In the genomic region with DNA sequence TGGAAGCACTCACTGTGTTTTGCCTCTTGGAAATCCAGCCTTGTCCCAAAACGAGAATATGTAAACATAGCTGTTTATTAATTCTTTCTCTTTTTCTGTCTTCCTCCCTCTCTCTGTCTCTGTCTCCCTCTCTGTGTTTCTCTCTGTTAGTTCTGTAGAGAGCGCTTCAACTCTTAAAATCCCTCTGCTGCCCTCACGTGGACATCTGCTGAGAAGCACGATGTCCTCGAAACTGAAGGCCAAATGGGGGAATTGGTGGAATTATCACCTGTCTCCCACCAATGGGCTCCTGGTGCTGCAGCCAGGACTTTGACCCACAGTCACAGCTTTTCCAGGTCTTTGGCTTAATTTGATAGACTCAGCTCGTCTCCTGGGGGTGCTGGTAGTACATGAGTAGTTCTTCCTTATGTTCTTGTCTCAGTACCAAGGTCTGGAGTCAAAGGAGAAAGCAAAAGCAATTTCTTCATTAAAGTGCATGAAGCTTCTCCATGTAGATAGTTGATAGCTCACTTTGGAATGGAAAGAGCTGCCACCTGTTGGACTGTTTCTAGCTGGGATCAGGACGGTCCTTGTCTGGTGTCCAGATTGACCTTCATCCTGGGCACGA, we compare ENCODE assay signal across 8 cellular contexts. TPM values are rescaled to one million over a fixed set of nuclear protein-coding genes. Genes with fewer than 3 reads are reported as not detected.
A peak's percentile ranks its signal among the peaks of the same experiment; 100 is the strongest.
DNase-seq lines count a peak whose midpoint lies in the region; ATAC-seq and TF ChIP-seq lines count a peak whose summit lies in the region.

No MANE protein-coding gene starts in this region.

- no peaks in the 10 kb centered on the region for H3K27me3 Mint-ChIP-seq in activated CD8-positive, alpha-beta memory T cell treated with anti-CD3 and anti-CD28 coated beads, Interleukin-2, amount 10 ng/mL, durations not matched to agents 7 days and 5 days
- peaks cover 2% of the 10 kb centered on the region for H3K27me3 Mint-ChIP-seq in endothelial cell (ENCODE audit: unreplicated experiment)

- H3K4me3 Mint-ChIP-seq in activated CD8-positive, alpha-beta memory T cell treated with anti-CD3 and anti-CD28 coated beads, Interleukin-2, amount 10 ng/mL, durations not matched to agents 7 days and 5 days = peak overlapping the region; percentile 20
- no peak overlapping the region for H3K4me3 Mint-ChIP-seq in endothelial cell (ENCODE audit: unreplicated experiment)

- peak overlapping the region; percentile 82 for H3K27ac Mint-ChIP-seq in activated CD8-positive, alpha-beta memory T cell treated with anti-CD3 and anti-CD28 coated beads, Interleukin-2, amount 10 ng/mL, durations not matched to agents 7 days and 5 days
- no peak overlapping the region for H3K27ac Mint-ChIP-seq in endothelial cell (ENCODE audit: unreplicated experiment)

- H3K27me3 ChIP-seq in NT2/D1 (ENCODE audit: insufficient read depth, insufficient read length) = no peaks in the 10 kb centered on the region

- no peaks in the 10 kb centered on the region for H3K9me3 Mint-ChIP-seq in activated CD8-positive, alpha-beta memory T cell treated with anti-CD3 and anti-CD28 coated beads, Interleukin-2, amount 10 ng/mL, durations not matched to agents 7 days and 5 days (ENCODE audit: low read depth)
- H3K9me3 Mint-ChIP-seq in endothelial cell (ENCODE audit: unreplicated experiment) = no peaks in the 10 kb centered on the region

- H3K4me3 ChIP-seq in NT2/D1 (ENCODE audit: insufficient read length, low read depth) (no peak overlapping the region), mucosa of descending colon (no peak overlapping the region)

- peaks cover 13% of the 10 kb centered on the region for H3K36me3 Mint-ChIP-seq in activated CD8-positive, alpha-beta memory T cell treated with anti-CD3 and anti-CD28 coated beads, Interleukin-2, amount 10 ng/mL, durations not matched to agents 7 days and 5 days
- H3K36me3 Mint-ChIP-seq in endothelial cell (ENCODE audit: low read depth, unreplicated experiment) = no peaks in the 10 kb centered on the region

- H3K9me3 ChIP-seq in NT2/D1 (ENCODE audit: insufficient read depth, low read length) = no peaks in the 10 kb centered on the region
- no peaks in the 10 kb centered on the region for H3K9me3 ChIP-seq in mucosa of descending colon

- CTCF ChIA-PET in activated CD8-positive, alpha-beta memory T cell treated with anti-CD3 and anti-CD28 coated beads, Interleukin-2, amount 10 ng/mL, durations not matched to agents 7 days and 5 days (lab: Charles Lee) = interaction anchor here (0.5 to 5.7 kb wide), 43 partner anchors 8 to 483 kb away, joined by 3 to 97 read pairs (median 5); partner anchors contain the start of genes GBP1, GBP2, GBP4 and GBP5

- ATAC-seq in GM19324 (IDR thresholded peaks at IDR 0.05; ENCODE audit: low FRiP score, unreplicated experiment) (peak; percentile 69), mucosa of descending colon (peak; percentile 94)
- peak; percentile 85 for ATAC-seq in activated CD8-positive, alpha-beta memory T cell treated with anti-CD3 and anti-CD28 coated beads, Interleukin-2, amount 10 ng/mL, durations not matched to agents 7 days and 5 days

- TF ChIP-seq CTCF in endothelial cell (IDR thresholded peaks at IDR 0.05; ENCODE audit: unreplicated experiment) (peak; percentile 49), mucosa of descending colon (IDR thresholded peaks at IDR 0.05) (peak; percentile 54)

- no peak overlapping the region for H3K9ac ChIP-seq in NT2/D1 (ENCODE audit: insufficient read length, low read depth)

- H3K4me1 Mint-ChIP-seq in activated CD8-positive, alpha-beta memory T cell treated with anti-CD3 and anti-CD28 coated beads, Interleukin-2, amount 10 ng/mL, durations not matched to agents 7 days and 5 days = peaks cover 61% of the 10 kb centered on the region
- peaks cover 5% of the 10 kb centered on the region for H3K4me1 Mint-ChIP-seq in endothelial cell (ENCODE audit: unreplicated experiment)

- peak; percentile 62 to 69 for DNase-seq in AML-193 (lab: John Stamatoyannopoulos, UW)
- peak; percentile 87 for DNase-seq in HT-29 (ENCODE audit: low spot score)
- DNase-seq in NT2/D1 (ENCODE audit: low read depth, low spot score) = peak; percentile 72
- peak; percentile 92 for DNase-seq in activated CD8-positive, alpha-beta memory T cell treated with anti-CD3 and anti-CD28 coated beads, Interleukin-2, amount 10 ng/mL, durations not matched to agents 7 days and 5 days
- DNase-seq in endothelial cell (ENCODE audit: low spot score) = peak; percentile 78
- DNase-seq in mucosa of descending colon = peak; percentile 64 to 94 (median 77)
- peak; percentile 90 for DNase-seq in stimulated activated CD8-positive, alpha-beta memory T cell treated with anti-CD3 and anti-CD28 coated beads, Interleukin-4, amount 100 ng/mL, for 48 hours

- intact Hi-C loops in mucosa of descending colon (cut with DNase I, micrococcal nuclease) = no loop called here

- H3K36me3 ChIP-seq in NT2/D1 (ENCODE audit: insufficient read depth, insufficient read length, low read length) = no peaks in the 10 kb centered on the region
- no peaks in the 10 kb centered on the region for H3K36me3 ChIP-seq in mucosa of descending colon (ENCODE audit: low read depth)

- H3K4me1 ChIP-seq in NT2/D1 (ENCODE audit: insufficient read depth, insufficient read length) (peaks cover 3% of the 10 kb centered on the region), mucosa of descending colon (ENCODE audit: low read depth) (peaks cover 5% of the 10 kb centered on the region)

RNA-seq across cellular contexts. Expression of gene GBP6, which starts 5.5 kb away (rescaled TPM):
- total RNA-seq in HT-29 (2014; rRNA removed; shearing (Covaris generic)) = not detected in 2 replicates
- under 1 TPM; 0.19 to 0.82 TPM for total RNA-seq in activated CD8-positive, alpha-beta memory T cell treated with anti-CD3 and anti-CD28 coated beads, Interleukin-2, amount 10 ng/mL, durations not matched to agents 7 days and 5 days
- total RNA-seq in endothelial cell (ENCODE audit: unreplicated experiment) (0.26 TPM), mucosa of descending colon (under 1 TPM in 1 of 3 donors, not detected in 2; 0.09 TPM)
